Comparison of ENCODE assay signal across 18 cellular contexts in the genomic region with DNA sequence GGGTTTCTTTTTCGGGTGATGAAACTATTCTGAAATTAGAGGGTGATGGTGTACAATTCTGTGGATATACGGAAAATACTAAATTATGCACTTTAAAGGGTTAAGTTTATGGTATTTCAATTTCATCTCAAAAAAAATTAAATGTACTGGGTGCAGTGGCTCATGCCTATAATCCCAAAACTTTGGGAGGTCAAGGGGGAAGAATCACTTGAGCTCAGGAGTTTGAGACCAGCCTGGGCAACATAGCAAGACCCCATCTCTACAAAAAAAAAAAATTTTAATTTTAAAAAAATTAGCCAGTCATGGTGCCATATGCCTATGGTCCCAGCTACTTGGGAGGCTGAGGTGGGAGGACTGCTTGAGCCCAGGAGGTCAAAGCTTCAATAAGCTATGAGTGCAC.
"Had no signal": no experiment of that assay in that cellular context is flagged by ENCODE, and none has a peak within 500 bp of the region (broad histone marks: within the 10 kb centered on the region; RNA-seq: fewer than 3 reads in every experiment).

No MANE protein-coding gene starts in this region.

- H3K27me3 Mint-ChIP-seq: dendritic cell treated with granulocyte-macrophage colony-stimulating factor and Interleukin-4, amounts not matched to agents 40 ng/mL and 50 ng/mL, for 4 days; naive B cell had no signal

- ATAC-seq: esophagus mucosa, foreskin keratinocyte, gastroesophageal sphincter, heart left ventricle, left cardiac atrium, left lung, left ventricle myocardium superior, lower lobe of right lung, mucosa of descending colon had no signal

- H3K9me3 ChIP-seq: colonic mucosa, gastroesophageal sphincter, left lung, lower lobe of right lung, mucosa of descending colon had no signal

- H3K4me3 ChIP-seq: colonic mucosa, gastroesophageal sphincter, heart left ventricle, hepatocyte, left lung, lower lobe of right lung, mucosa of descending colon had no signal

- H2AFZ ChIP-seq: hepatocyte had no signal

- H3K4me2 ChIP-seq: hepatocyte had no signal

- H3K4me3 Mint-ChIP-seq: dendritic cell treated with granulocyte-macrophage colony-stimulating factor and Interleukin-4, amounts not matched to agents 40 ng/mL and 50 ng/mL, for 4 days; mesothelial cell of epicardium; naive B cell had no signal

- H3K36me3 ChIP-seq: colonic mucosa, gastroesophageal sphincter, lower lobe of right lung had no signal

- H3K4me1 ChIP-seq: colonic mucosa had no signal

- H3K27ac Mint-ChIP-seq: dendritic cell treated with granulocyte-macrophage colony-stimulating factor and Interleukin-4, amounts not matched to agents 40 ng/mL and 50 ng/mL, for 4 days; mesothelial cell of epicardium had no signal

- H3K27ac ChIP-seq: colonic mucosa, foreskin keratinocyte, gastroesophageal sphincter, heart left ventricle, hepatocyte, left lung, lower lobe of right lung had no signal

- DNase-seq: colonic mucosa; cortex of kidney; effector CD4-positive, alpha-beta T cell; effector memory CD4-positive, alpha-beta T cell; foreskin keratinocyte; heart left ventricle; left cardiac atrium; left lung; left ventricle myocardium superior; lower lobe of right lung; mesenchymal stem cell; mucosa of descending colon; naive B cell had no signal

- H3K27me3 ChIP-seq: colonic mucosa, foreskin keratinocyte, gastroesophageal sphincter, heart left ventricle, hepatocyte, left lung had no signal
